1 cellular context compared by ENCODE assay signal in genomic region chr17:69047368-69048263, GRCh38.
A peak's percentile ranks its signal among the peaks of the same experiment; 100 is the strongest.
TF ChIP-seq lines count a peak whose summit lies in the region.

No MANE protein-coding gene starts in this region.

TF ChIP-seq in HepG2, 621 proteins besides CTCF, POLR2A, EP300 and RAD21 (continued from another document and continues in another):
- TF ChIP-seq HOMEZ (CRISPR knock-in tag; IDR thresholded peaks at IDR 0.05; ENCODE audit: low read depth) (peak; percentile 88; the same call in 1 of the 2 replicates), MTF2 (CRISPR knock-in tag; IDR thresholded peaks at IDR 0.05; ENCODE audit: borderline replicate concordance) (no peak), SIX4 (CRISPR knock-in tag; IDR thresholded peaks at IDR 0.05) (peak; percentile 88), ZFP36L1 (CRISPR knock-in tag; IDR thresholded peaks at IDR 0.05) (no peak), NFYB (CRISPR knock-in tag; IDR thresholded peaks at IDR 0.05) (no peak; the same call in 1 of the 2 replicates), LCORL (IDR thresholded peaks at IDR 0.05) (no peak), LCORL (CRISPR knock-in tag; IDR thresholded peaks at IDR 0.05) (0 out of 2 replicates have a peak, but pooled peaks have one; percentile 36), ZNF775 (CRISPR knock-in tag; IDR thresholded peaks at IDR 0.05; ENCODE audit: borderline replicate concordance) (peak; percentile 87), ZNF781 (CRISPR knock-in tag; IDR thresholded peaks at IDR 0.05; ENCODE audit: borderline replicate concordance, not compliant biosample characterization) (peak; percentile 86), POLR2AphosphoS2 (IDR thresholded peaks at IDR 0.05; ENCODE audit: low read depth, low read length) (no peak), SRSF9 (IDR thresholded peaks at IDR 0.05; ENCODE audit: borderline replicate concordance, insufficient read depth, low read depth, low read length, poor library complexity, severe bottlenecking) (no peak), GLI4 (CRISPR knock-in tag; IDR thresholded peaks at IDR 0.05; ENCODE audit: borderline replicate concordance) (0 out of 2 replicates have a peak, but pooled peaks have one; percentile 50), ZSCAN25 (CRISPR knock-in tag; IDR thresholded peaks at IDR 0.05) (peak; percentile 43; the same call in 1 of the 2 replicates), MAFF (IDR thresholded peaks at IDR 0.05; ENCODE audit: low read depth, low read length) (no peak), KAT8 (CRISPR knock-in tag; IDR thresholded peaks at IDR 0.05) (peak; percentile 88), KDM6A (CRISPR knock-in tag; IDR thresholded peaks at IDR 0.05; ENCODE audit: low read depth) (peak; percentile 91), RFX3 (CRISPR knock-in tag; IDR thresholded peaks at IDR 0.05) (no peak), ZNF260 (CRISPR knock-in tag; IDR thresholded peaks at IDR 0.05; ENCODE audit: borderline replicate concordance, low read depth) (no peak), ZNF235 (CRISPR knock-in tag; IDR thresholded peaks at IDR 0.05; ENCODE audit: borderline replicate concordance) (no peak), GATAD2A (CRISPR knock-in tag; IDR thresholded peaks at IDR 0.05) (peak; percentile 99), ZHX1 (CRISPR knock-in tag; IDR thresholded peaks at IDR 0.05; ENCODE audit: low read depth) (no peak; the same call in 1 of the 2 replicates), ZNF749 (CRISPR knock-in tag; IDR thresholded peaks at IDR 0.05; ENCODE audit: borderline replicate concordance) (peak; percentile 28; the same call in 1 of the 2 replicates), ZBTB25 (CRISPR knock-in tag; IDR thresholded peaks at IDR 0.05) (peak; percentile 89), ZNF646 (CRISPR knock-in tag; IDR thresholded peaks at IDR 0.05) (no peak), HCFC1 (IDR thresholded peaks at IDR 0.05; ENCODE audit: low read depth, low read length) (no peak), U2AF2 (IDR thresholded peaks at IDR 0.05; ENCODE audit: low read depth, low read length) (no peak), ZNF232 (CRISPR knock-in tag; IDR thresholded peaks at IDR 0.05; ENCODE audit: borderline replicate concordance) (peak; percentile 62; the same call in 1 of the 2 replicates), ZNF792 (CRISPR knock-in tag; IDR thresholded peaks at IDR 0.05) (peak; percentile 24; the same call in 1 of the 2 replicates), ZNF879 (CRISPR knock-in tag; IDR thresholded peaks at IDR 0.05) (no peak), CHCHD3 (CRISPR knock-in tag; IDR thresholded peaks at IDR 0.05) (no peak), FOXA1 (IDR thresholded peaks at IDR 0.05) (no peak), FOXA1 (CRISPR knock-in tag; IDR thresholded peaks at IDR 0.05) (peak; percentile 88), SNAI1 (CRISPR knock-in tag; IDR thresholded peaks at IDR 0.05; ENCODE audit: borderline replicate concordance) (no peak), MTA1 (CRISPR knock-in tag; IDR thresholded peaks at IDR 0.05; ENCODE audit: borderline replicate concordance) (no peak; the same call in 1 of the 2 replicates), IKZF1 (IDR thresholded peaks at IDR 0.05) (no peak), ATF3 (CRISPR knock-in tag; IDR thresholded peaks at IDR 0.05) (peak; percentile 90)
- TF ChIP-seq, protein P1, sequence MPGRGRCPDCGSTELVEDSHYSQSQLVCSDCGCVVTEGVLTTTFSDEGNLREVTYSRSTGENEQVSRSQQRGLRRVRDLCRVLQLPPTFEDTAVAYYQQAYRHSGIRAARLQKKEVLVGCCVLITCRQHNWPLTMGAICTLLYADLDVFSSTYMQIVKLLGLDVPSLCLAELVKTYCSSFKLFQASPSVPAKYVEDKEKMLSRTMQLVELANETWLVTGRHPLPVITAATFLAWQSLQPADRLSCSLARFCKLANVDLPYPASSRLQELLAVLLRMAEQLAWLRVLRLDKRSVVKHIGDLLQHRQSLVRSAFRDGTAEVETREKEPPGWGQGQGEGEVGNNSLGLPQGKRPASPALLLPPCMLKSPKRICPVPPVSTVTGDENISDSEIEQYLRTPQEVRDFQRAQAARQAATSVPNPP (CRISPR knock-in tag; IDR thresholded peaks at IDR 0.05), result peak; percentile 77; the same call in 1 of the 2 replicates
- TF ChIP-seq, protein P2, sequence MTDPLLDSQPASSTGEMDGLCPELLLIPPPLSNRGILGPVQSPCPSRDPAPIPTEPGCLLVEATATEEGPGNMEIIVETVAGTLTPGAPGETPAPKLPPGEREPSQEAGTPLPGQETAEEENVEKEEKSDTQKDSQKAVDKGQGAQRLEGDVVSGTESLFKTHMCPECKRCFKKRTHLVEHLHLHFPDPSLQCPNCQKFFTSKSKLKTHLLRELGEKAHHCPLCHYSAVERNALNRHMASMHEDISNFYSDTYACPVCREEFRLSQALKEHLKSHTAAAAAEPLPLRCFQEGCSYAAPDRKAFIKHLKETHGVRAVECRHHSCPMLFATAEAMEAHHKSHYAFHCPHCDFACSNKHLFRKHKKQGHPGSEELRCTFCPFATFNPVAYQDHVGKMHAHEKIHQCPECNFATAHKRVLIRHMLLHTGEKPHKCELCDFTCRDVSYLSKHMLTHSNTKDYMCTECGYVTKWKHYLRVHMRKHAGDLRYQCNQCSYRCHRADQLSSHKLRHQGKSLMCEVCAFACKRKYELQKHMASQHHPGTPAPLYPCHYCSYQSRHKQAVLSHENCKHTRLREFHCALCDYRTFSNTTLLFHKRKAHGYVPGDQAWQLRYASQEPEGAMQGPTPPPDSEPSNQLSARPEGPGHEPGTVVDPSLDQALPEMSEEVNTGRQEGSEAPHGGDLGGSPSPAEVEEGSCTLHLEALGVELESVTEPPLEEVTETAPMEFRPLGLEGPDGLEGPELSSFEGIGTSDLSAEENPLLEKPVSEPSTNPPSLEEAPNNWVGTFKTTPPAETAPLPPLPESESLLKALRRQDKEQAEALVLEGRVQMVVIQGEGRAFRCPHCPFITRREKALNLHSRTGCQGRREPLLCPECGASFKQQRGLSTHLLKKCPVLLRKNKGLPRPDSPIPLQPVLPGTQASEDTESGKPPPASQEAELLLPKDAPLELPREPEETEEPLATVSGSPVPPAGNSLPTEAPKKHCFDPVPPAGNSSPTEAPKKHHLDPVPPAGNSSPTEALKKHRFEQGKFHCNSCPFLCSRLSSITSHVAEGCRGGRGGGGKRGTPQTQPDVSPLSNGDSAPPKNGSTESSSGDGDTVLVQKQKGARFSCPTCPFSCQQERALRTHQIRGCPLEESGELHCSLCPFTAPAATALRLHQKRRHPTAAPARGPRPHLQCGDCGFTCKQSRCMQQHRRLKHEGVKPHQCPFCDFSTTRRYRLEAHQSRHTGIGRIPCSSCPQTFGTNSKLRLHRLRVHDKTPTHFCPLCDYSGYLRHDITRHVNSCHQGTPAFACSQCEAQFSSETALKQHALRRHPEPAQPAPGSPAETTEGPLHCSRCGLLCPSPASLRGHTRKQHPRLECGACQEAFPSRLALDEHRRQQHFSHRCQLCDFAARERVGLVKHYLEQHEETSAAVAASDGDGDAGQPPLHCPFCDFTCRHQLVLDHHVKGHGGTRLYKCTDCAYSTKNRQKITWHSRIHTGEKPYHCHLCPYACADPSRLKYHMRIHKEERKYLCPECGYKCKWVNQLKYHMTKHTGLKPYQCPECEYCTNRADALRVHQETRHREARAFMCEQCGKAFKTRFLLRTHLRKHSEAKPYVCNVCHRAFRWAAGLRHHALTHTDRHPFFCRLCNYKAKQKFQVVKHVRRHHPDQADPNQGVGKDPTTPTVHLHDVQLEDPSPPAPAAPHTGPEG (CRISPR knock-in tag; IDR thresholded peaks at IDR 0.05), result no peak; the same call in 1 of the 2 replicates
- TF ChIP-seq, protein P3, sequence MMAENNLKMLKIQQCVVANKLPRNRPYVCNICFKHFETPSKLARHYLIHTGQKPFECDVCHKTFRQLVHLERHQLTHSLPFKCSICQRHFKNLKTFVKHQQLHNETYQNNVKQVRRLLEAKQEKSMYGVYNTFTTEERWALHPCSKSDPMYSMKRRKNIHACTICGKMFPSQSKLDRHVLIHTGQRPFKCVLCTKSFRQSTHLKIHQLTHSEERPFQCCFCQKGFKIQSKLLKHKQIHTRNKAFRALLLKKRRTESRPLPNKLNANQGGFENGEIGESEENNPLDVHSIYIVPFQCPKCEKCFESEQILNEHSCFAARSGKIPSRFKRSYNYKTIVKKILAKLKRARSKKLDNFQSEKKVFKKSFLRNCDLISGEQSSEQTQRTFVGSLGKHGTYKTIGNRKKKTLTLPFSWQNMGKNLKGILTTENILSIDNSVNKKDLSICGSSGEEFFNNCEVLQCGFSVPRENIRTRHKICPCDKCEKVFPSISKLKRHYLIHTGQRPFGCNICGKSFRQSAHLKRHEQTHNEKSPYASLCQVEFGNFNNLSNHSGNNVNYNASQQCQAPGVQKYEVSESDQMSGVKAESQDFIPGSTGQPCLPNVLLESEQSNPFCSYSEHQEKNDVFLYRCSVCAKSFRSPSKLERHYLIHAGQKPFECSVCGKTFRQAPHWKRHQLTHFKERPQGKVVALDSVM (CRISPR knock-in tag; IDR thresholded peaks at IDR 0.05), result no peak; the same call in 1 of the 2 replicates
